23 cellular contexts compared by ENCODE assay signal in genomic region chr4:10056334-10057022, GRCh38. TPM values are rescaled to one million over a fixed set of nuclear protein-coding genes. Genes with fewer than 3 reads are reported as not detected.
A peak's percentile ranks its signal among the peaks of the same experiment; 100 is the strongest.
DNase-seq lines count a peak whose midpoint lies in the region; ATAC-seq, FAIRE-seq and TF ChIP-seq lines count a peak whose summit lies in the region.
"Had no signal": no experiment of that assay in that cellular context is flagged by ENCODE, and none has a peak within 500 bp of the region (broad histone marks: within the 10 kb centered on the region; RNA-seq: fewer than 3 reads in every experiment).

No MANE protein-coding gene starts in this region.

- H3K27me3 Mint-ChIP-seq in progenitor cell of endocrine pancreas, result peaks cover 2% of the 10 kb centered on the region
- H3K27me3 Mint-ChIP-seq in activated CD4-positive, alpha-beta T cell treated with anti-CD3 and anti-CD28 coated beads, Interleukin-2, amount 10 ng/mL, durations not matched to agents 7 days and 5 days, result no peaks in the 10 kb centered on the region

- no peak overlapping the region for H3K4me3 Mint-ChIP-seq in progenitor cell of endocrine pancreas (ENCODE audit: low read depth)
- no peak overlapping the region for H3K4me3 Mint-ChIP-seq in activated CD4-positive, alpha-beta T cell treated with anti-CD3 and anti-CD28 coated beads, Interleukin-2, amount 10 ng/mL, durations not matched to agents 7 days and 5 days
- H3K4me3 Mint-ChIP-seq: H9, HFFc6 had no signal

- FAIRE-seq in kidney (lab: Jason Lieb, UNC), result no peak
- FAIRE-seq: GM12878 had no signal

- in situ Hi-C loops in Caki2 (cut with HindIII; ENCODE audit: low pct_unique_long_range_greater_than_20kb, low sequenced_read_pairs), result no loop called here

- peaks cover 17% of the 10 kb centered on the region for H3K4me1 Mint-ChIP-seq in progenitor cell of endocrine pancreas (ENCODE audit: low read depth)
- no peaks in the 10 kb centered on the region for H3K4me1 Mint-ChIP-seq in activated CD4-positive, alpha-beta T cell treated with anti-CD3 and anti-CD28 coated beads, Interleukin-2, amount 10 ng/mL, durations not matched to agents 7 days and 5 days

- WGBS in body of pancreas, 2 donors, result 32 to 48% methylated on average over 8 of the region's 8 CpGs

- H3K27me3 ChIP-seq in body of pancreas, result no peaks in the 10 kb centered on the region
- H3K27me3 ChIP-seq: BE2C, Peyer's patch had no signal

- CTCF ChIA-PET in activated CD4-positive, alpha-beta T cell treated with anti-CD3 and anti-CD28 coated beads, Interleukin-2, amount 10 ng/mL, durations not matched to agents 7 days and 5 days (lab: Charles Lee), result interaction anchor here (1.0 kb wide), 1 partner anchor 12 kb away, joined by 3 read pairs; no protein-coding TSS in a partner anchor

- TF ChIP-seq POLR2A in body of pancreas (IDR thresholded peaks at IDR 0.05), result no peak

- no peaks in the 10 kb centered on the region for H3K36me3 ChIP-seq in body of pancreas (replicated peaks in 1 of 2; ENCODE audit: insufficient read depth in 1 of 2, low read depth in 2 of 2)
- H3K36me3 ChIP-seq in kidney (ENCODE audit: control insufficient read depth in 1 of 2, insufficient read depth in 2 of 2, low read length in 2 of 2), result no peaks in the 10 kb centered on the region
- H3K36me3 ChIP-seq: BE2C, Peyer's patch had no signal

- no peaks in the 10 kb centered on the region for H3K36me3 Mint-ChIP-seq in progenitor cell of endocrine pancreas (ENCODE audit: insufficient read depth)
- H3K36me3 Mint-ChIP-seq in activated CD4-positive, alpha-beta T cell treated with anti-CD3 and anti-CD28 coated beads, Interleukin-2, amount 10 ng/mL, durations not matched to agents 7 days and 5 days (ENCODE audit: low read depth), result peaks cover 19% of the 10 kb centered on the region

- peak; percentile 26 for DNase-seq in Caki2 (ENCODE audit: low read depth)
- DNase-seq in body of pancreas, result peak in 3 of 4 donors; percentile 30 to 66 (median 44)
- DNase-seq in kidney, result no peak
- DNase-seq in progenitor cell of endocrine pancreas (ENCODE audit: low spot score, unreplicated experiment), result no peak
- DNase-seq in NCI-H146 treated with DMSO at 0.1 percent for 48 hours (lab: John Stamatoyannopoulos, UW; ENCODE audit: unreplicated experiment), result no peak
- DNase-seq in activated CD4-positive, alpha-beta T cell treated with anti-CD3 and anti-CD28 coated beads, Interleukin-2, amount 10 ng/mL, durations not matched to agents 7 days and 5 days, result no peak
- no peak for DNase-seq in caudate nucleus (lab: John Stamatoyannopoulos, UW)
- DNase-seq: BE2C, DMS 273 treated with DMSO at 0.1 percent for 48 hours, DND-41, GM23248, H9, HFFc6, KG1, NCI-H1092 treated with DMSO at 0.1 percent for 48 hours, NCI-H1694, NCI-H2081, NCI-H2171, NCI-H526 had no signal

- peak; percentile 90 for ATAC-seq in body of pancreas
- ATAC-seq: GM12878 had no signal

- H3K9me3 Mint-ChIP-seq in progenitor cell of endocrine pancreas (ENCODE audit: low read depth), result no peaks in the 10 kb centered on the region
- H3K9me3 Mint-ChIP-seq in activated CD4-positive, alpha-beta T cell treated with anti-CD3 and anti-CD28 coated beads, Interleukin-2, amount 10 ng/mL, durations not matched to agents 7 days and 5 days, result no peaks in the 10 kb centered on the region
- H3K9me3 Mint-ChIP-seq: HFFc6 had no signal

- TF ChIP-seq CTCF in body of pancreas (IDR thresholded peaks at IDR 0.05) (no peak), kidney (IDR thresholded peaks at IDR 0.05; ENCODE audit: borderline replicate concordance, extremely low read depth, insufficient read depth) (no peak), progenitor cell of endocrine pancreas (IDR thresholded peaks at IDR 0.05; ENCODE audit: unreplicated experiment) (no peak)

- intact Hi-C loops in body of pancreas (cut with DNase I) (no loop called here), kidney (cut with DNase I) (no loop called here)

- H3K9ac ChIP-seq in kidney (ENCODE audit: low read length in 2 of 2), result no peak overlapping the region
- H3K9ac ChIP-seq: GM23248 had no signal

- H3K27ac Mint-ChIP-seq in progenitor cell of endocrine pancreas, result peak overlapping the region; percentile 3
- no peak overlapping the region for H3K27ac Mint-ChIP-seq in activated CD4-positive, alpha-beta T cell treated with anti-CD3 and anti-CD28 coated beads, Interleukin-2, amount 10 ng/mL, durations not matched to agents 7 days and 5 days
- H3K27ac Mint-ChIP-seq: HFFc6 had no signal

- H3K4me3 ChIP-seq in body of pancreas, result no peak overlapping the region
- H3K4me3 ChIP-seq in kidney (ENCODE audit: low read length in 2 of 2), result no peak overlapping the region
- H3K4me3 ChIP-seq: GM12878, GM23248, Peyer's patch had no signal

- H3K9me3 ChIP-seq in body of pancreas (no peaks in the 10 kb centered on the region), kidney (ENCODE audit: control insufficient read depth in 1 of 2, low read length in 2 of 2) (no peaks in the 10 kb centered on the region)
- H3K9me3 ChIP-seq: BE2C, Peyer's patch had no signal

- peaks cover 8% of the 10 kb centered on the region for H3K4me1 ChIP-seq in body of pancreas
- peaks cover 13 to 40% of the 10 kb centered on the region in 2 donors for H3K4me1 ChIP-seq in kidney (ENCODE audit: control insufficient read depth in 1 of 2, insufficient read depth in 1 of 2, low read depth in 1 of 2, low read length in 2 of 2)
- H3K4me1 ChIP-seq: Peyer's patch had no signal

- POLR2A ChIA-PET in activated CD4-positive, alpha-beta T cell treated with anti-CD3 and anti-CD28 coated beads, Interleukin-2, amount 10 ng/mL, durations not matched to agents 7 days and 5 days (lab: Charles Lee), result no interaction called here

- H3K27ac ChIP-seq in body of pancreas (peak overlapping the region; percentile 23 to 74 (median 67)), kidney (ENCODE audit: low read depth in 2 of 2, low read length in 2 of 2) (peak overlapping the region; percentile 51 to 78), caudate nucleus (ENCODE audit: low read depth, low read length) (no peak overlapping the region)
- H3K27ac ChIP-seq: GM23248, Peyer's patch had no signal

RNA-seq across cellular contexts. Expression of gene SLC2A9, which starts 35.2 kb away (rescaled TPM):
- 1.2 TPM in 1 of 2 replicates, not detected in the other for total RNA-seq in Caki2 (2014; rRNA removed; shearing (Covaris generic); ENCODE audit: low replicate concordance)
- total RNA-seq in body of pancreas, result 1 to 10 TPM; 1.6 to 8.6 TPM
- total RNA-seq in kidney, result 47.6 TPM
- 41.5 TPM for polyA plus RNA-seq in kidney (ENCODE audit: insufficient read depth, low read depth, low replicate concordance)
- 3.1 and 3.2 TPM in 2 replicates for total RNA-seq in progenitor cell of endocrine pancreas
- 1 to 10 TPM; 1.5 to 2.0 TPM for total RNA-seq in activated CD4-positive, alpha-beta T cell treated with anti-CD3 and anti-CD28 coated beads, Interleukin-2, amount 10 ng/mL, durations not matched to agents 7 days and 5 days
- total RNA-seq: A673, OCI-LY7 had no signal

Comparison
In these comparisons a context has a peak if more than half of its experiments do, and no peak if none do; other contexts are left out.
1. DNase-seq: peak in Caki2 (single experiment) and body of pancreas (3 of 4); none in kidney (single experiment), progenitor cell of endocrine pancreas (single experiment), NCI-H146 treated with DMSO at 0.1 percent for 48 hours (single experiment), activated CD4-positive, alpha-beta T cell treated with anti-CD3 and anti-CD28 coated beads, Interleukin-2, amount 10 ng/mL, durations not matched to agents 7 days and 5 days (single experiment) and caudate nucleus (0 of 61).